8 cellular contexts compared by ENCODE assay signal in genomic region chrX:155612312-155613224, GRCh38. TPM values are rescaled to one million over a fixed set of nuclear protein-coding genes. Genes with fewer than 3 reads are reported as not detected.
DNase-seq lines count a peak whose midpoint lies in the region; ATAC-seq and TF ChIP-seq lines count a peak whose summit lies in the region.

TSS of gene SPRY3 (plus strand) at chrX:155612586.
A gene with protein sequence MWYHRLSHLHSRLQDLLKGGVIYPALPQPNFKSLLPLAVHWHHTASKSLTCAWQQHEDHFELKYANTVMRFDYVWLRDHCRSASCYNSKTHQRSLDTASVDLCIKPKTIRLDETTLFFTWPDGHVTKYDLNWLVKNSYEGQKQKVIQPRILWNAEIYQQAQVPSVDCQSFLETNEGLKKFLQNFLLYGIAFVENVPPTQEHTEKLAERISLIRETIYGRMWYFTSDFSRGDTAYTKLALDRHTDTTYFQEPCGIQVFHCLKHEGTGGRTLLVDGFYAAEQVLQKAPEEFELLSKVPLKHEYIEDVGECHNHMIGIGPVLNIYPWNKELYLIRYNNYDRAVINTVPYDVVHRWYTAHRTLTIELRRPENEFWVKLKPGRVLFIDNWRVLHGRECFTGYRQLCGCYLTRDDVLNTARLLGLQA (minus strand): TSS chrX:155612952. CDS start chrX:155545276, 67,676 bp downstream.

- peaks cover 12% of the 10 kb centered on the region for H3K36me3 Mint-ChIP-seq in T-helper 2 cell treated with Interferon-gamma antibody and Interleukin-4, amounts not matched to agents 5 μg/mL and 100 μg/mL, for 36 hours (ENCODE audit: low read depth)

- H3K4me1 ChIP-seq in ascending aorta: no peaks in the 10 kb centered on the region
- H3K4me1 ChIP-seq in aorta (ENCODE audit: control insufficient read depth in 1 of 2, insufficient read depth in 2 of 2, low read length in 2 of 2): no peaks in the 10 kb centered on the region

- no peak for TF ChIP-seq CTCF in GM12865 (IDR thresholded peaks at IDR 0.05; ENCODE audit: insufficient read depth, low read depth, low read length, missing control alignments)
- TF ChIP-seq CTCF in ascending aorta (IDR thresholded peaks at IDR 0.05): no peak

- H3K9me3 ChIP-seq in ascending aorta (no peaks in the 10 kb centered on the region), aorta (ENCODE audit: control insufficient read depth, low read length) (no peaks in the 10 kb centered on the region)

- peaks cover 1% of the 10 kb centered on the region for H3K9me3 Mint-ChIP-seq in T-helper 2 cell treated with Interferon-gamma antibody and Interleukin-4, amounts not matched to agents 5 μg/mL and 100 μg/mL, for 36 hours

- H3K27me3 Mint-ChIP-seq in T-helper 2 cell treated with Interferon-gamma antibody and Interleukin-4, amounts not matched to agents 5 μg/mL and 100 μg/mL, for 36 hours (ENCODE audit: low read depth): no peaks in the 10 kb centered on the region

- DNase-seq in GM12865 (ENCODE audit: low read depth) (peak; percentile 69), NCI-H1092 (lab: John Stamatoyannopoulos, UW) (peak; percentile 17), ascending aorta (ENCODE audit: low spot score in 2 of 2) (peak; percentile 9 to 75), hepatic stellate cell (ENCODE audit: low spot score) (peak; percentile 26), putamen (ENCODE audit: low spot score) (peak; percentile 44), aorta (peak; percentile 79 to 87)
- DNase-seq in T-helper 2 cell treated with Interferon-gamma antibody and Interleukin-4, amounts not matched to agents 5 μg/mL and 100 μg/mL, for 36 hours (ENCODE audit: low spot score): peak; percentile 51

- H3K36me3 ChIP-seq in ascending aorta (no peaks in the 10 kb centered on the region), aorta (ENCODE audit: control insufficient read depth in 1 of 2, insufficient read depth in 2 of 2, low read length in 1 of 2) (no peaks in the 10 kb centered on the region)

- peak within 1 kb of the TSS; percentile 91 for H3K4me3 Mint-ChIP-seq in T-helper 2 cell treated with Interferon-gamma antibody and Interleukin-4, amounts not matched to agents 5 μg/mL and 100 μg/mL, for 36 hours

- H3K4me3 ChIP-seq in GM12865 (ENCODE audit: low read depth, low read length): peak within 1 kb of the TSS; percentile 65
- peak within 1 kb of the TSS; percentile 66 to 75 for H3K4me3 ChIP-seq in ascending aorta
- H3K4me3 ChIP-seq in aorta (ENCODE audit: low read length in 2 of 2): peak within 1 kb of the TSS; percentile 63 to 72

- ATAC-seq in HG02588 (IDR thresholded peaks at IDR 0.05; ENCODE audit: unreplicated experiment) (peak; percentile 95), aorta (ENCODE audit: low FRiP score) (peak; percentile 92)

- H3K4me1 Mint-ChIP-seq in T-helper 2 cell treated with Interferon-gamma antibody and Interleukin-4, amounts not matched to agents 5 μg/mL and 100 μg/mL, for 36 hours (ENCODE audit: low read depth): peaks cover 7% of the 10 kb centered on the region

- WGBS in aorta, 2 donors: 1 to 26% methylated on average over 49 to 50 of the region's 50 CpGs

- H3K27ac ChIP-seq in ascending aorta: peak within 1 kb of the TSS; percentile 86 to 88
- peak within 1 kb of the TSS in 1 of 2 donors; percentile 73 for H3K27ac ChIP-seq in aorta (ENCODE audit: low read depth in 1 of 2, low read length in 2 of 2)

- H3K27me3 ChIP-seq in ascending aorta: no peaks in the 10 kb centered on the region
- H3K27me3 ChIP-seq in aorta (ENCODE audit: control insufficient read depth in 1 of 2, insufficient read depth in 2 of 2, low read length in 1 of 2): no peaks in the 10 kb centered on the region

- H3K27ac Mint-ChIP-seq in T-helper 2 cell treated with Interferon-gamma antibody and Interleukin-4, amounts not matched to agents 5 μg/mL and 100 μg/mL, for 36 hours: peak within 1 kb of the TSS; percentile 94

- intact Hi-C loops in ascending aorta (cut with DNase I): loop anchor here (2.0 to 10.0 kb wide), 3 partner anchors 122 to 212 kb away; no protein-coding TSS in a partner anchor
- intact Hi-C loops in aorta (cut with DNase I): loop anchor here in 1 of 2 donors (10.0 kb wide), 1 partner anchor 152 kb away; no protein-coding TSS in a partner anchor

RNA-seq across cellular contexts. Expression of gene SPRY3, which starts in this region (rescaled TPM):
- total RNA-seq in ascending aorta: 2.4 TPM
- 1 to 10 TPM; 2.5 to 2.6 TPM for total RNA-seq in aorta
- polyA plus RNA-seq in aorta: under 1 TPM; under 0.01 to 0.36 TPM

RNA-seq across cellular contexts. Expression of the second gene that starts in this region (rescaled TPM):
- total RNA-seq in ascending aorta: 8.8 TPM
- total RNA-seq in aorta: 10 to 100 TPM; 18.4 to 22.5 TPM
- 10 to 100 TPM in 1 of 2 donors, 1 to 10 TPM in 1; 7.1 to 13.0 TPM for polyA plus RNA-seq in aorta

Comparison
In these comparisons a context has a peak if more than half of its experiments do, and no peak if none do; other contexts are left out.
1. DNase-seq: peak in every context shown above with its lines; median percentile 83 in aorta; 69 in GM12865; 51 in T-helper 2 cell treated with Interferon-gamma antibody and Interleukin-4, amounts not matched to agents 5 μg/mL and 100 μg/mL, for 36 hours; 44 in putamen; 42 in ascending aorta; 26 in hepatic stellate cell; 17 in NCI-H1092.